ENCODE assay signal across 1 cellular context in the genomic region with DNA sequence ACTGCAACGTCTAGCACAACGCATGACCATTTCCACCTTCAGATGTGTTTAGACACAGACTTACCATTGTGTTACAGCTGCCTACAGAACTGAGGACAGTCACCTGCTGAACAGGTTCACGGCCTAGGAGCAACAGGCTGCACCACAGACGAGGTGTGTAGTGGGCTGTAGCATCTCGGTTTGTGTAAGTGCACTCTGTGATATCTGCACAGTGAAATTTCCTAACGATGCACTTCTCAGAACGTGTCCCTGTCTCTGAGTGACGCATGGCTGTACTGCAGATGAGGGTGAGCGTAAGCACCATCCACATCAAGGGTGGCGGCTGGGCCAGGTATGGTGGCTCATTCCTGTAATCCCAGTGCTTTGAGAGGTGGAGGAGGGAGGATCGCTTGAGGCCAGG.
TF ChIP-seq lines count a peak whose summit lies in the region.

No MANE protein-coding gene starts in this region.

TF ChIP-seq in WTC11, 78 proteins besides CTCF, POLR2A, EP300 and RAD21 (continued from another document):
- TF ChIP-seq ZNF281 (CRISPR knock-in tag; IDR thresholded peaks at IDR 0.05) (no peak), NFATC4 (CRISPR knock-in tag; IDR thresholded peaks at IDR 0.05) (no peak)
TF ChIP-seq in WTC11: peak in this region for 0.
